In the genomic region with DNA sequence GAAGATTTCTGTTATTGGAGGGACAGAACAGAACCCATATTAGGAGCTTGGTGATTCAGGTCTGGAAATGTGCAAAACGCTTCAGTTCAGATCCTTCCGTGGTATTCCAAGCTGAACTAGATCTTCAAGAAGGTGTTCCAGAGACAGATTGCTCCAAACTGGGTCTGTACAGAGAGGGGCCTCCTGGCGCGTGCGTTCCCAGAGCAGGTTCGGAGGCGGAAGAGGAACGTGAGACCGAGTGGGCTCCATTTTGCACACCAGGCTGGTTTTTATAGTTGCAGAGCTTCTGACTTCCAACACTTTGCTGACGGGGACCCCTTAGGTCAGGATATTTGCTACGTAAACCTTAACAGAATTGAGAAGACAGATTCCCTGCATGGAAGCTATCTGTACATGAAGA, we compare ENCODE assay signal across 19 cellular contexts. TPM values are rescaled to one million over a fixed set of nuclear protein-coding genes. Genes with fewer than 3 reads are reported as not detected.
DNase-seq lines count a peak whose midpoint lies in the region; ATAC-seq and TF ChIP-seq lines count a peak whose summit lies in the region.
"Had no signal": no experiment of that assay in that cellular context is flagged by ENCODE, and none has a peak within 500 bp of the region (broad histone marks: within the 10 kb centered on the region; RNA-seq: fewer than 3 reads in every experiment).

No MANE protein-coding gene starts in this region.

- no peak overlapping the region for H2BK15ac ChIP-seq in mesenchymal stem cell (ENCODE audit: low read depth, poor library complexity, severe bottlenecking)

- H3K4me3 Mint-ChIP-seq in HFFc6: peak overlapping the region; percentile 54; the same call in 1 of the 2 replicates
- H3K4me3 Mint-ChIP-seq in activated T-helper 1 cell treated with anti-CD3 and anti-CD28 coated beads, Interleukin-12 subunit alpha, Interleukin-12 subunit beta, Interleukin-2, Interleukin-4 antibody, amounts not matched to agents 30 ng/mL and 10 ng/mL and 1 ng/mL, durations not matched to agents 14 hours and 24 hours and 36 hours: no peak overlapping the region
- H3K4me3 Mint-ChIP-seq: activated naive CD8-positive, alpha-beta T cell treated with anti-CD3 and anti-CD28 coated beads for 36 hours; stimulated activated memory B cell treated with anti-CD40 and anti-IgM and Interleukin-4, amounts not matched to agents 10 μg/mL and 1 μg/mL and 100 μg/mL, for 72 hours had no signal

- H3K14ac ChIP-seq in mesenchymal stem cell (ENCODE audit: low read length in 2 of 2): no peak overlapping the region

- peak overlapping the region; percentile 2 for H4K8ac ChIP-seq in mesenchymal stem cell (ENCODE audit: low read length)

- peaks cover 54 to 72% of the 10 kb centered on the region in 2 experiments for H3K36me3 ChIP-seq in mesenchymal stem cell (ENCODE audit: control insufficient read depth in 1 of 2, insufficient read depth in 2 of 2, low read depth in 1 of 2, low read length in 2 of 2)
- peaks cover 21% of the 10 kb centered on the region for H3K36me3 ChIP-seq in thoracic aorta
- H3K36me3 ChIP-seq in BE2C: peaks cover 4% of the 10 kb centered on the region; the same call in 1 of the 2 replicates

- no peaks in the 10 kb centered on the region for H3K9me3 Mint-ChIP-seq in HFFc6
- H3K9me3 Mint-ChIP-seq in activated T-helper 1 cell treated with anti-CD3 and anti-CD28 coated beads, Interleukin-12 subunit alpha, Interleukin-12 subunit beta, Interleukin-2, Interleukin-4 antibody, amounts not matched to agents 30 ng/mL and 10 ng/mL and 1 ng/mL, durations not matched to agents 14 hours and 24 hours and 36 hours: no peaks in the 10 kb centered on the region
- H3K9me3 Mint-ChIP-seq: activated naive CD8-positive, alpha-beta T cell treated with anti-CD3 and anti-CD28 coated beads for 36 hours; stimulated activated memory B cell treated with anti-CD40 and anti-IgM and Interleukin-4, amounts not matched to agents 10 μg/mL and 1 μg/mL and 100 μg/mL, for 72 hours had no signal

- peaks cover 3% of the 10 kb centered on the region; the same call in 1 of the 2 replicates for H3K27me3 Mint-ChIP-seq in HFFc6 (ENCODE audit: insufficient read depth)
- H3K27me3 Mint-ChIP-seq in activated T-helper 1 cell treated with anti-CD3 and anti-CD28 coated beads, Interleukin-12 subunit alpha, Interleukin-12 subunit beta, Interleukin-2, Interleukin-4 antibody, amounts not matched to agents 30 ng/mL and 10 ng/mL and 1 ng/mL, durations not matched to agents 14 hours and 24 hours and 36 hours (ENCODE audit: insufficient read depth): no peaks in the 10 kb centered on the region
- H3K27me3 Mint-ChIP-seq: activated naive CD8-positive, alpha-beta T cell treated with anti-CD3 and anti-CD28 coated beads for 36 hours; stimulated activated memory B cell treated with anti-CD40 and anti-IgM and Interleukin-4, amounts not matched to agents 10 μg/mL and 1 μg/mL and 100 μg/mL, for 72 hours had no signal

- H3K27ac ChIP-seq in mesenchymal stem cell (ENCODE audit: low read length, poor library complexity, severe bottlenecking) (peak overlapping the region; percentile 15), thoracic aorta (peak overlapping the region; percentile 76 to 94)
- H3K27ac ChIP-seq: epithelial cell of prostate, neutrophil, tibial artery had no signal

- peak overlapping the region; percentile 6 to 84 for H3K18ac ChIP-seq in mesenchymal stem cell (ENCODE audit: low read depth in 1 of 2, low read length in 2 of 2)

- H3K4me1 ChIP-seq in mesenchymal stem cell (ENCODE audit: control insufficient read depth, insufficient read depth, low read depth, low read length): peaks cover 24% of the 10 kb centered on the region
- peaks cover 0 to 21% of the 10 kb centered on the region in 2 donors for H3K4me1 ChIP-seq in thoracic aorta (ENCODE audit: control insufficient read depth in 1 of 2, low read depth in 2 of 2)
- H3K4me1 ChIP-seq in BE2C: no peaks in the 10 kb centered on the region; the same call in 1 of the 2 replicates
- H3K4me1 ChIP-seq: tibial artery had no signal

- H2AFZ ChIP-seq in mesenchymal stem cell (ENCODE audit: low read depth, low read length): no peak overlapping the region

- H3K27ac Mint-ChIP-seq in HFFc6: peak overlapping the region; percentile 94
- H3K27ac Mint-ChIP-seq in activated T-helper 1 cell treated with anti-CD3 and anti-CD28 coated beads, Interleukin-12 subunit alpha, Interleukin-12 subunit beta, Interleukin-2, Interleukin-4 antibody, amounts not matched to agents 30 ng/mL and 10 ng/mL and 1 ng/mL, durations not matched to agents 14 hours and 24 hours and 36 hours: peak overlapping the region; percentile 71
- H3K27ac Mint-ChIP-seq: activated naive CD8-positive, alpha-beta T cell treated with anti-CD3 and anti-CD28 coated beads for 36 hours; stimulated activated memory B cell treated with anti-CD40 and anti-IgM and Interleukin-4, amounts not matched to agents 10 μg/mL and 1 μg/mL and 100 μg/mL, for 72 hours had no signal

- H3K4me1 Mint-ChIP-seq in HFFc6 (ENCODE audit: low read depth): peaks cover 51% of the 10 kb centered on the region
- H3K4me1 Mint-ChIP-seq in activated T-helper 1 cell treated with anti-CD3 and anti-CD28 coated beads, Interleukin-12 subunit alpha, Interleukin-12 subunit beta, Interleukin-2, Interleukin-4 antibody, amounts not matched to agents 30 ng/mL and 10 ng/mL and 1 ng/mL, durations not matched to agents 14 hours and 24 hours and 36 hours (ENCODE audit: low read depth): no peaks in the 10 kb centered on the region
- H3K4me1 Mint-ChIP-seq: activated naive CD8-positive, alpha-beta T cell treated with anti-CD3 and anti-CD28 coated beads for 36 hours; stimulated activated memory B cell treated with anti-CD40 and anti-IgM and Interleukin-4, amounts not matched to agents 10 μg/mL and 1 μg/mL and 100 μg/mL, for 72 hours had no signal

- H3K79me1 ChIP-seq in mesenchymal stem cell (replicated peaks; ENCODE audit: low read length, poor library complexity, severe bottlenecking): peaks cover 1% of the 10 kb centered on the region

- intact Hi-C loops in activated T-helper 1 cell treated with anti-CD3 and anti-CD28 coated beads, Interleukin-12 subunit alpha, Interleukin-12 subunit beta, Interleukin-2, Interleukin-4 antibody, amounts not matched to agents 30 ng/mL and 10 ng/mL and 1 ng/mL, durations not matched to agents 14 hours and 24 hours and 36 hours (cut with micrococcal nuclease): no loop called here

- H3K4me2 ChIP-seq in mesenchymal stem cell (ENCODE audit: low read length, poor library complexity, severe bottlenecking): no peak overlapping the region

- ATAC-seq in thoracic aorta (ENCODE audit: insufficient number of reproducible peaks, low FRiP score, low read depth) (no peak), GM19397 (IDR thresholded peaks at IDR 0.05; ENCODE audit: unreplicated experiment) (no peak), HG02642 (IDR thresholded peaks at IDR 0.05; ENCODE audit: poor library complexity, unreplicated experiment) (no peak)
- ATAC-seq: left colon; mucosa of descending colon; stimulated activated memory B cell treated with anti-CD40 and anti-IgM and Interleukin-4, amounts not matched to agents 10 μg/mL and 1 μg/mL and 100 μg/mL, for 72 hours had no signal

- peak overlapping the region; percentile 69 for H3K9ac ChIP-seq in mesenchymal stem cell (ENCODE audit: low read length)

- no peak for TF ChIP-seq CTCF in HFFc6 (IDR thresholded peaks at IDR 0.05)
- TF ChIP-seq CTCF in thoracic aorta (IDR thresholded peaks at IDR 0.05): no peak
- TF ChIP-seq CTCF in BE2C (IDR thresholded peaks at IDR 0.05; ENCODE audit: low read depth, low read length): no peak

- H3K23ac ChIP-seq in mesenchymal stem cell (ENCODE audit: low read length in 2 of 2): no peak overlapping the region

- H3K4me3 ChIP-seq in mesenchymal stem cell (ENCODE audit: insufficient read depth in 1 of 2, low read depth in 1 of 2, low read length in 2 of 2): no peak overlapping the region
- H3K4me3 ChIP-seq in thoracic aorta: no peak overlapping the region
- no peak overlapping the region for H3K4me3 ChIP-seq in BE2C (ENCODE audit: low read depth, low read length)
- H3K4me3 ChIP-seq: mucosa of descending colon, tibial artery had no signal

- H3K27me3 ChIP-seq in mesenchymal stem cell (ENCODE audit: control insufficient read depth in 1 of 2, insufficient read depth in 1 of 2, low read length in 2 of 2): no peaks in the 10 kb centered on the region
- H3K27me3 ChIP-seq in thoracic aorta (replicated peaks; ENCODE audit: insufficient read depth): no peaks in the 10 kb centered on the region
- no peaks in the 10 kb centered on the region for H3K27me3 ChIP-seq in BE2C
- H3K27me3 ChIP-seq: neutrophil, tibial artery had no signal

- H2AK5ac ChIP-seq in mesenchymal stem cell (ENCODE audit: low read length, severe bottlenecking): peak overlapping the region; percentile 82

- DNase-seq in HFFc6 (no peak), mesenchymal stem cell (no peak), thoracic aorta (ENCODE audit: low spot score) (no peak), BE2C (no peak)
- DNase-seq in activated T-helper 1 cell treated with anti-CD3 and anti-CD28 coated beads, Interleukin-12 subunit alpha, Interleukin-12 subunit beta, Interleukin-2, Interleukin-4 antibody, amounts not matched to agents 30 ng/mL and 10 ng/mL and 1 ng/mL, durations not matched to agents 14 hours and 24 hours and 36 hours (ENCODE audit: low spot score): no peak
- DNase-seq: activated CD4-positive, CD25-positive, alpha-beta regulatory T cell treated with anti-CD3 and anti-CD28 coated beads, Interleukin-2, amount 50 U/mL, for 72 hours; activated naive CD8-positive, alpha-beta T cell treated with anti-CD3 and anti-CD28 coated beads for 36 hours; HCEC 1CT; left colon; NCI-H2029 treated with DMSO at 0.1 percent for 48 hours; retina; T-helper 9 cell had no signal

- H2BK12ac ChIP-seq in mesenchymal stem cell (ENCODE audit: low read length in 2 of 2): peak overlapping the region in 1 of 2 experiments; percentile 68

- H2BK5ac ChIP-seq in mesenchymal stem cell (ENCODE audit: low read depth, low read length, poor library complexity, severe bottlenecking): no peak overlapping the region

- H3K36me3 Mint-ChIP-seq in HFFc6 (ENCODE audit: low read depth): peaks cover 38% of the 10 kb centered on the region
- H3K36me3 Mint-ChIP-seq in activated T-helper 1 cell treated with anti-CD3 and anti-CD28 coated beads, Interleukin-12 subunit alpha, Interleukin-12 subunit beta, Interleukin-2, Interleukin-4 antibody, amounts not matched to agents 30 ng/mL and 10 ng/mL and 1 ng/mL, durations not matched to agents 14 hours and 24 hours and 36 hours (ENCODE audit: low read depth): no peaks in the 10 kb centered on the region
- H3K36me3 Mint-ChIP-seq: activated naive CD8-positive, alpha-beta T cell treated with anti-CD3 and anti-CD28 coated beads for 36 hours had no signal

- no peak overlapping the region for H2BK120ac ChIP-seq in mesenchymal stem cell (ENCODE audit: low read depth, low read length)

- peak overlapping the region in 1 of 2 experiments; percentile 45 for H3K4ac ChIP-seq in mesenchymal stem cell (ENCODE audit: low read depth in 1 of 2, low read length in 2 of 2)

- WGBS in mesenchymal stem cell: 90% methylated on average over 11 of the region's 11 CpGs

- peak overlapping the region; percentile 47 for H4K91ac ChIP-seq in mesenchymal stem cell (ENCODE audit: low read length)

- H3K9me3 ChIP-seq in mesenchymal stem cell (ENCODE audit: control insufficient read depth, low read length): no peaks in the 10 kb centered on the region
- H3K9me3 ChIP-seq in thoracic aorta: no peaks in the 10 kb centered on the region
- no peaks in the 10 kb centered on the region for H3K9me3 ChIP-seq in BE2C
- H3K9me3 ChIP-seq: mucosa of descending colon, neutrophil, tibial artery had no signal

RNA-seq across cellular contexts. Expression of a gene that starts 16.7 kb away (rescaled TPM):
- total RNA-seq in HFFc6 (2021; fragmentation: NEBNext Ultra II Directional; extraction: Animal tissue kit (Norgen Biotek cat#: 25700)): 100 to 1,000 TPM in 5 of 6 experiments, 10 to 100 TPM in 1; 88.9 to 122 (median 113) TPM
- 69.0 and 70.9 TPM in 2 replicates for total RNA-seq in activated T-helper 1 cell treated with anti-CD3 and anti-CD28 coated beads, Interleukin-12 subunit alpha, Interleukin-12 subunit beta, Interleukin-2, Interleukin-4 antibody, amounts not matched to agents 30 ng/mL and 10 ng/mL and 1 ng/mL, durations not matched to agents 14 hours and 24 hours and 36 hours
- 77.2 TPM for polyA plus RNA-seq in mesenchymal stem cell (2013, experiment 1 of 2)
- polyA plus RNA-seq in mesenchymal stem cell (2013, experiment 2 of 2): 75.2 TPM
- 1 to 10 TPM; 7.2 to 9.9 TPM for total RNA-seq in thoracic aorta
- polyA plus RNA-seq in BE2C (2012; ENCODE audit: insufficient read depth, insufficient read length, low read depth): 175 TPM

RNA-seq across cellular contexts. Expression of a gene that starts 41.0 kb away (rescaled TPM):
- total RNA-seq in HFFc6 (2021; fragmentation: NEBNext Ultra II Directional; extraction: Animal tissue kit (Norgen Biotek cat#: 25700)): 100 to 1,000 TPM; 462 to 606 (median 488) TPM
- total RNA-seq in activated T-helper 1 cell treated with anti-CD3 and anti-CD28 coated beads, Interleukin-12 subunit alpha, Interleukin-12 subunit beta, Interleukin-2, Interleukin-4 antibody, amounts not matched to agents 30 ng/mL and 10 ng/mL and 1 ng/mL, durations not matched to agents 14 hours and 24 hours and 36 hours: 149 TPM in 2 replicates
- 462 TPM for polyA plus RNA-seq in mesenchymal stem cell (2013, experiment 1 of 2)
- polyA plus RNA-seq in mesenchymal stem cell (2013, experiment 2 of 2): 468 TPM
- total RNA-seq in thoracic aorta: 100 to 1,000 TPM; 117 to 123 TPM
- 285 TPM for polyA plus RNA-seq in BE2C (2012; ENCODE audit: insufficient read depth, insufficient read length, low read depth)
